In the genomic region with DNA sequence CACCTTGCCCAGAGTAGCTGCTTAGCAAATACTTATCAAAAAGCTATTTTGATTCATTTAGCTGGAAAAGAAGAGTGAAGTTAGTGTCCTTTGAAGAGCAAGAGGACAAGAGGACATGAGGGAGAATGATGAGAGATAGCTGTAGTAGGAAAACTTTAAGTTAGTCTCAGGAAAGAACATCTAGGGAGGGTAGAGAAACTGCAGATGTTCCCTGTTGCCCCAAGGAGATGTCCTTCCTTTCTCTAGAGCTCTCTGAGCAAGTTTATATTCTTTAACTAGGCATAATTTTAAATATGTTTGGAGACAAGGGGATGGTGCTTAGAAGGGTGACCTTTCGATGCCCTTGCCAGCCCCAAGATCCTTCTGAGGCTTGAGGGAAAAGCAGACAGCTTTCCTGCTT, we compare ENCODE assay signal across 13 cellular contexts.
"Had no signal": no experiment of that assay in that cellular context is flagged by ENCODE, and none has a peak within 500 bp of the region (broad histone marks: within the 10 kb centered on the region; RNA-seq: fewer than 3 reads in every experiment).

No MANE protein-coding gene starts in this region.

- H3K4me1 ChIP-seq: prostate gland had no signal

- H3K27me3 ChIP-seq: stomach had no signal

- H3K4me3 Mint-ChIP-seq: activated CD4-positive, alpha-beta T cell treated with anti-CD3 and anti-CD28 coated beads, Interleukin-2, amount 10 ng/mL, durations not matched to agents 7 days and 5 days; naive thymus-derived CD8-positive, alpha-beta T cell; T-helper 17 cell had no signal

- ATAC-seq: esophagus mucosa; naive thymus-derived CD8-positive, alpha-beta T cell; T-helper 17 cell had no signal

- H3K4me3 ChIP-seq: prostate gland, stomach had no signal

- H3K4me1 Mint-ChIP-seq: activated CD4-positive, alpha-beta T cell treated with anti-CD3 and anti-CD28 coated beads, Interleukin-2, amount 10 ng/mL, durations not matched to agents 7 days and 5 days; naive thymus-derived CD8-positive, alpha-beta T cell; T-helper 17 cell had no signal

- H3K9me3 ChIP-seq: prostate gland had no signal

- H3K36me3 ChIP-seq: prostate gland, stomach had no signal

- H3K27me3 Mint-ChIP-seq: activated CD4-positive, alpha-beta T cell treated with anti-CD3 and anti-CD28 coated beads, Interleukin-2, amount 10 ng/mL, durations not matched to agents 7 days and 5 days; T-helper 17 cell had no signal

- DNase-seq: activated CD4-positive, alpha-beta T cell treated with anti-CD3 and anti-CD28 coated beads, Interleukin-2, amount 10 ng/mL, durations not matched to agents 7 days and 5 days; activated CD4-positive, CD25-positive, alpha-beta regulatory T cell; activated CD8-positive, alpha-beta memory T cell treated with anti-CD3 and anti-CD28 coated beads for 24 hours; activated naive CD4-positive, alpha-beta T cell treated with Interleukin-2 at 50 U/mL for 16 hours; dermis blood vessel endothelial cell; foreskin fibroblast; naive thymus-derived CD8-positive, alpha-beta T cell; stimulated activated CD4-positive, alpha-beta T cell treated with anti-CD3 and anti-CD28 coated beads, Interleukin-15, amount 100 ng/mL, for 24 hours; stimulated activated CD4-positive, alpha-beta T cell treated with anti-CD3 and anti-CD28 coated beads, Interleukin-4, amount 100 ng/mL, for 4 hours; stomach; T-helper 17 cell had no signal

- H3K27ac Mint-ChIP-seq: activated CD4-positive, alpha-beta T cell treated with anti-CD3 and anti-CD28 coated beads, Interleukin-2, amount 10 ng/mL, durations not matched to agents 7 days and 5 days; naive thymus-derived CD8-positive, alpha-beta T cell; T-helper 17 cell had no signal

- H3K9me3 Mint-ChIP-seq: activated CD4-positive, alpha-beta T cell treated with anti-CD3 and anti-CD28 coated beads, Interleukin-2, amount 10 ng/mL, durations not matched to agents 7 days and 5 days had no signal
